10 cellular contexts compared by ENCODE assay signal in genomic region chr10:128095753-128096469, GRCh38. TPM values are rescaled to one million over a fixed set of nuclear protein-coding genes. Genes with fewer than 3 reads are reported as not detected.
DNase-seq lines count a peak whose midpoint lies in the region; ATAC-seq and TF ChIP-seq lines count a peak whose summit lies in the region.
"Had no signal": no experiment of that assay in that cellular context is flagged by ENCODE, and none has a peak within 500 bp of the region (broad histone marks: within the 10 kb centered on the region; RNA-seq: fewer than 3 reads in every experiment).

No MANE protein-coding gene starts in this region.

- intact Hi-C loops in stomach (cut with DNase I; ENCODE audit: low total_unique reads), result no loop called here

- no peak for TF ChIP-seq EP300 in stomach (IDR thresholded peaks at IDR 0.05)

- WGBS in thymus, result 59% methylated on average over 11 of the region's 11 CpGs
- WGBS in stomach, 5 donors, result 74 to 89% (median 84%) methylated on average over 11 of the region's 11 CpGs
- WGBS in hepatocyte (ENCODE audit: low lambda C conversion rate, missing lambda C conversion rate), result 84% methylated on average over 11 of the region's 11 CpGs

- H3K4me2 ChIP-seq in hepatocyte, result no peak overlapping the region

- ATAC-seq in HG03571 (IDR thresholded peaks at IDR 0.05; ENCODE audit: unreplicated experiment), result peak; percentile 56

- H2AFZ ChIP-seq in hepatocyte, result no peak overlapping the region

- TF ChIP-seq CTCF in stomach (IDR thresholded peaks at IDR 0.05) (no peak), hepatocyte (IDR thresholded peaks at IDR 0.05; ENCODE audit: poor library complexity) (no peak)

- CTCF ChIA-PET in activated naive CD4-positive, alpha-beta T cell treated with anti-CD3 and anti-CD28 coated beads, Interleukin-2, amount 10 ng/mL, durations not matched to agents 7 days and 5 days (lab: Charles Lee), result interaction anchor here (0.6 to 2.0 kb wide), 2 partner anchors 18 to 61 kb away, joined by 4 to 9 read pairs; no protein-coding TSS in a partner anchor

- H3K9me2 ChIP-seq in hepatocyte (replicated peaks; ENCODE audit: insufficient read depth), result no peaks in the 10 kb centered on the region

- H3K4me3 ChIP-seq in thymus (ENCODE audit: low read length), result no peak overlapping the region
- no peak overlapping the region for H3K4me3 ChIP-seq in stomach
- no peak overlapping the region for H3K4me3 ChIP-seq in hepatocyte
- H3K4me3 ChIP-seq: testis had no signal

- no peaks in the 10 kb centered on the region for H3K9me3 Mint-ChIP-seq in activated naive CD4-positive, alpha-beta T cell treated with anti-CD3 and anti-CD28 coated beads, Interleukin-2, amount 10 ng/mL, durations not matched to agents 7 days and 5 days
- no peaks in the 10 kb centered on the region for H3K9me3 Mint-ChIP-seq in activated naive CD8-positive, alpha-beta T cell treated with anti-CD3 and anti-CD28 coated beads for 36 hours

- no peaks in the 10 kb centered on the region for H3K27me3 Mint-ChIP-seq in activated naive CD4-positive, alpha-beta T cell treated with anti-CD3 and anti-CD28 coated beads, Interleukin-2, amount 10 ng/mL, durations not matched to agents 7 days and 5 days
- no peaks in the 10 kb centered on the region for H3K27me3 Mint-ChIP-seq in activated naive CD8-positive, alpha-beta T cell treated with anti-CD3 and anti-CD28 coated beads for 36 hours

- no peak for TF ChIP-seq POLR2A in stomach (IDR thresholded peaks at IDR 0.05)

- peaks cover 6% of the 10 kb centered on the region for H3K4me1 ChIP-seq in thymus (ENCODE audit: control insufficient read depth, insufficient read depth, low read length)
- no peaks in the 10 kb centered on the region for H3K4me1 ChIP-seq in stomach
- H3K4me1 ChIP-seq in hepatocyte (ENCODE audit: insufficient read depth), result peaks cover 8% of the 10 kb centered on the region
- H3K4me1 ChIP-seq: testis had no signal

- no peaks in the 10 kb centered on the region for H4K20me1 ChIP-seq in hepatocyte (ENCODE audit: insufficient read depth, poor library complexity, severe bottlenecking)

- no peaks in the 10 kb centered on the region for H3K79me2 ChIP-seq in hepatocyte

- H3K27ac Mint-ChIP-seq in activated naive CD4-positive, alpha-beta T cell treated with anti-CD3 and anti-CD28 coated beads, Interleukin-2, amount 10 ng/mL, durations not matched to agents 7 days and 5 days, result peak overlapping the region; percentile 91
- peak overlapping the region; percentile 76 for H3K27ac Mint-ChIP-seq in activated naive CD8-positive, alpha-beta T cell treated with anti-CD3 and anti-CD28 coated beads for 36 hours

- H3K27me3 ChIP-seq in thymus (ENCODE audit: control insufficient read depth, insufficient read depth) (no peaks in the 10 kb centered on the region), stomach (peaks cover 0 to 5% (median 0%) of the 10 kb centered on the region in 3 donors), hepatocyte (no peaks in the 10 kb centered on the region)
- H3K27me3 ChIP-seq: testis had no signal

- H3K36me3 ChIP-seq in thymus (ENCODE audit: control insufficient read depth, insufficient read depth) (peaks cover 35% of the 10 kb centered on the region), stomach (peaks cover 0 to 15% (median 0%) of the 10 kb centered on the region in 4 donors), hepatocyte (replicated peaks; ENCODE audit: insufficient read depth, low read depth) (no peaks in the 10 kb centered on the region)

- DNase-seq in activated naive CD4-positive, alpha-beta T cell treated with anti-CD3 and anti-CD28 coated beads, Interleukin-2, amount 10 ng/mL, durations not matched to agents 7 days and 5 days, result no peak
- no peak for DNase-seq in activated naive CD4-positive, alpha-beta T cell (lab: John Stamatoyannopoulos, UW)
- peak; percentile 21 for DNase-seq in activated naive CD8-positive, alpha-beta T cell treated with anti-CD3 and anti-CD28 coated beads for 36 hours
- DNase-seq in stomach (no peak), NCI-H146 treated with DMSO at 0.1 percent for 48 hours (lab: John Stamatoyannopoulos, UW; ENCODE audit: unreplicated experiment) (no peak), hepatocyte (ENCODE audit: low spot score) (no peak)
- DNase-seq: NCI-H1417 treated with DMSO at 0.1 percent for 48 hours, testis had no signal

- peaks cover 59% of the 10 kb centered on the region for H3K36me3 Mint-ChIP-seq in activated naive CD4-positive, alpha-beta T cell treated with anti-CD3 and anti-CD28 coated beads, Interleukin-2, amount 10 ng/mL, durations not matched to agents 7 days and 5 days
- H3K36me3 Mint-ChIP-seq in activated naive CD8-positive, alpha-beta T cell treated with anti-CD3 and anti-CD28 coated beads for 36 hours, result peaks cover 37% of the 10 kb centered on the region

- peaks cover 41% of the 10 kb centered on the region for H3K4me1 Mint-ChIP-seq in activated naive CD4-positive, alpha-beta T cell treated with anti-CD3 and anti-CD28 coated beads, Interleukin-2, amount 10 ng/mL, durations not matched to agents 7 days and 5 days
- peaks cover 21% of the 10 kb centered on the region for H3K4me1 Mint-ChIP-seq in activated naive CD8-positive, alpha-beta T cell treated with anti-CD3 and anti-CD28 coated beads for 36 hours

- H3K27ac ChIP-seq in thymus (ENCODE audit: low read depth) (peak overlapping the region; percentile 75), stomach (no peak overlapping the region), hepatocyte (no peak overlapping the region)
- H3K27ac ChIP-seq: testis had no signal

- peak overlapping the region; percentile 29 for H3K4me3 Mint-ChIP-seq in activated naive CD4-positive, alpha-beta T cell treated with anti-CD3 and anti-CD28 coated beads, Interleukin-2, amount 10 ng/mL, durations not matched to agents 7 days and 5 days
- H3K4me3 Mint-ChIP-seq in activated naive CD8-positive, alpha-beta T cell treated with anti-CD3 and anti-CD28 coated beads for 36 hours, result peak overlapping the region; percentile 29

- H3K9me3 ChIP-seq in thymus (ENCODE audit: control insufficient read depth) (no peaks in the 10 kb centered on the region), stomach (no peaks in the 10 kb centered on the region), hepatocyte (ENCODE audit: low read depth) (no peaks in the 10 kb centered on the region)
- H3K9me3 ChIP-seq: testis had no signal

RNA-seq across cellular contexts. Expression of gene MKI67, which starts 30.3 kb away (rescaled TPM):
- total RNA-seq in activated naive CD8-positive, alpha-beta T cell treated with anti-CD3 and anti-CD28 coated beads for 36 hours, result 100 to 1,000 TPM; 196 to 210 TPM
- 3.9 TPM for polyA plus RNA-seq in thymus
- 10 to 100 TPM in 3 of 5 donors, 1 to 10 TPM in 2; 5.9 to 60.8 (median 15.2) TPM for total RNA-seq in stomach
- polyA plus RNA-seq in stomach, result 1 to 10 TPM in 2 of 3 donors, under 1 TPM in 1; 0.61 to 4.5 (median 2.3) TPM
- total RNA-seq in hepatocyte, result 9.1 and 13.1 TPM in 2 replicates
- polyA plus RNA-seq in hepatocyte, result 8.1 and 9.5 TPM in 2 replicates
